ENCODE assay signal across 7 cellular contexts in genomic region chr1:2545754-2546514, GRCh38. TPM values are rescaled to one million over a fixed set of nuclear protein-coding genes. Genes with fewer than 3 reads are reported as not detected.
A peak's percentile ranks its signal among the peaks of the same experiment; 100 is the strongest.
DNase-seq lines count a peak whose midpoint lies in the region; ATAC-seq, FAIRE-seq and TF ChIP-seq lines count a peak whose summit lies in the region.

No MANE protein-coding gene starts in this region.

- TF ChIP-seq CTCF in kidney (IDR thresholded peaks at IDR 0.05; ENCODE audit: borderline replicate concordance, extremely low read depth, insufficient read depth) = no peak

- intact Hi-C loops in kidney (cut with DNase I) = loop anchor here (10.0 kb wide), 1 partner anchor 131 kb away; the partner anchor contains the start of gene PEX10

- H3K4me3 ChIP-seq in kidney (ENCODE audit: low read length in 2 of 2) = peak overlapping the region; percentile 28 to 61

- H3K9ac ChIP-seq in kidney (ENCODE audit: low read length in 2 of 2) = no peak overlapping the region

- no peaks in the 10 kb centered on the region for H3K9me3 ChIP-seq in kidney (ENCODE audit: control insufficient read depth in 1 of 2, low read length in 2 of 2)

- H3K4me1 ChIP-seq in kidney (ENCODE audit: control insufficient read depth in 1 of 2, insufficient read depth in 1 of 2, low read depth in 1 of 2, low read length in 2 of 2) = peaks cover 18 to 36% of the 10 kb centered on the region in 2 donors

- peak overlapping the region; percentile 86 to 91 for H3K27ac ChIP-seq in kidney (ENCODE audit: low read depth in 2 of 2, low read length in 2 of 2)

- peak; percentile 39 for ATAC-seq in GM18511 (IDR thresholded peaks at IDR 0.05; ENCODE audit: unreplicated experiment)
- peak; percentile 29 for ATAC-seq in HG02973 (IDR thresholded peaks at IDR 0.05; ENCODE audit: unreplicated experiment)

- no peak for FAIRE-seq in kidney (lab: Jason Lieb, UNC)

- H3K36me3 ChIP-seq in kidney (ENCODE audit: control insufficient read depth in 1 of 2, insufficient read depth in 2 of 2, low read length in 2 of 2) = no peaks in the 10 kb centered on the region

- DNase-seq in NCI-H2171 (lab: John Stamatoyannopoulos, UW) (peak; percentile 83), kidney (peak; percentile 97)
- DNase-seq in activated CD4-positive, CD25-positive, alpha-beta regulatory T cell (lab: John Stamatoyannopoulos, UW) = peak; percentile 69 to 89 (median 79)
- peak; percentile 89 for DNase-seq in central memory CD4-positive, alpha-beta T cell
- peak; percentile 79 to 82 for DNase-seq in stimulated activated CD4-positive, alpha-beta T cell treated with anti-CD3 and anti-CD28 coated beads, Interleukin-1b, Interleukin-23, amount 100 ng/mL, for 4 hours (ENCODE audit: low read depth in 2 of 2)

RNA-seq across cellular contexts. Expression of gene TNFRSF14, which starts 10.2 kb away (rescaled TPM):
- total RNA-seq in kidney = 95.0 TPM
- 99.1 TPM for polyA plus RNA-seq in kidney (ENCODE audit: insufficient read depth, low read depth, low replicate concordance)

RNA-seq across cellular contexts. Expression of gene HES5, which starts 15.9 kb away (rescaled TPM):
- total RNA-seq in kidney = 0.44 TPM
- polyA plus RNA-seq in kidney (ENCODE audit: insufficient read depth, low read depth, low replicate concordance) = not detected

RNA-seq across cellular contexts. Expression of gene PANK4, which starts 19.5 kb away (rescaled TPM):
- 33.7 TPM for total RNA-seq in kidney
- polyA plus RNA-seq in kidney (ENCODE audit: insufficient read depth, low read depth, low replicate concordance) = 13.3 TPM

RNA-seq across cellular contexts. Expression of gene PRXL2B, which starts 40.6 kb away (rescaled TPM):
- total RNA-seq in kidney = 39.5 TPM
- 25.6 TPM for polyA plus RNA-seq in kidney (ENCODE audit: insufficient read depth, low read depth, low replicate concordance)

Comparison
In these comparisons a context has a peak if more than half of its experiments do, and no peak if none do; other contexts are left out.
1. Peak in every context shown above with its lines: DNase-seq, ATAC-seq, H3K4me3 ChIP-seq and H3K27ac ChIP-seq.